ENCODE assay signal across 17 cellular contexts in genomic region chr14:93951798-93952540, GRCh38. TPM values are rescaled to one million over a fixed set of nuclear protein-coding genes. Genes with fewer than 3 reads are reported as not detected.
A peak's percentile ranks its signal among the peaks of the same experiment; 100 is the strongest.
DNase-seq lines count a peak whose midpoint lies in the region; ATAC-seq and TF ChIP-seq lines count a peak whose summit lies in the region.
"Had no signal": no experiment of that assay in that cellular context is flagged by ENCODE, and none has a peak within 500 bp of the region (broad histone marks: within the 10 kb centered on the region; RNA-seq: fewer than 3 reads in every experiment).

No MANE protein-coding gene starts in this region.

- no peak overlapping the region for H3K14ac ChIP-seq in IMR-90 (replicated peaks; ENCODE audit: low read depth, low read length)

- BruUV-seq in IMR-90 (replicated peaks; lab: Mats Ljungman, UMichigan): no TSS peak

- no peak overlapping the region for H3K27ac ChIP-seq in IMR-90 (ENCODE audit: insufficient read depth, low read length)
- no peak overlapping the region for H3K27ac ChIP-seq in lower lobe of right lung
- H3K27ac ChIP-seq in testis: no peak overlapping the region

- no peak overlapping the region for H3K56ac ChIP-seq in IMR-90 (ENCODE audit: extremely low read depth, insufficient read depth, low read length)

- H2AFZ ChIP-seq in IMR-90 (replicated peaks; ENCODE audit: low read length, poor library complexity): no peak overlapping the region

- TF ChIP-seq RAD21 in IMR-90 (IDR thresholded peaks at IDR 0.05; ENCODE audit: low read length): no peak

- H2BK120ac ChIP-seq in IMR-90 (ENCODE audit: low read depth, low read length): no peak overlapping the region

- ATAC-seq in IMR-90 (ENCODE audit: low read depth) (no peak), lower lobe of right lung (no peak)
- ATAC-seq: effector memory CD8-positive, alpha-beta T cell had no signal

- no peak overlapping the region for H4K5ac ChIP-seq in IMR-90 (ENCODE audit: low read depth, low read length)

- H3K9me3 ChIP-seq in IMR-90 (ENCODE audit: control insufficient read depth, insufficient read depth, low read length): no peaks in the 10 kb centered on the region
- no peaks in the 10 kb centered on the region for H3K9me3 ChIP-seq in lower lobe of right lung
- no peaks in the 10 kb centered on the region for H3K9me3 ChIP-seq in testis
- H3K9me3 ChIP-seq: Caco-2, right atrium auricular region had no signal

- no peaks in the 10 kb centered on the region for H3K79me1 ChIP-seq in IMR-90 (ENCODE audit: low read depth in 1 of 2, low read length in 2 of 2)

- peaks cover 2% of the 10 kb centered on the region; the same call in 1 of the 2 replicates for H3K27me3 ChIP-seq in IMR-90 (ENCODE audit: control insufficient read depth, insufficient read depth, low read length)
- H3K27me3 ChIP-seq in lower lobe of right lung (ENCODE audit: low read depth): no peaks in the 10 kb centered on the region
- H3K27me3 ChIP-seq in testis: no peaks in the 10 kb centered on the region
- H3K27me3 ChIP-seq: right atrium auricular region had no signal

- H3K9me3 Mint-ChIP-seq in activated CD4-positive, alpha-beta memory T cell treated with anti-CD3 and anti-CD28 coated beads for 36 hours: no peaks in the 10 kb centered on the region
- H3K9me3 Mint-ChIP-seq: activated naive CD4-positive, alpha-beta T cell treated with anti-CD3 and anti-CD28 coated beads for 36 hours; effector memory CD8-positive, alpha-beta T cell; neural crest cell; type B pancreatic cell had no signal

- H2AK5ac ChIP-seq in IMR-90 (ENCODE audit: low read depth, low read length): no peak overlapping the region

- no peak overlapping the region for H3K4me2 ChIP-seq in IMR-90 (ENCODE audit: low read depth, low read length)

- H3K36me3 Mint-ChIP-seq in activated CD4-positive, alpha-beta memory T cell treated with anti-CD3 and anti-CD28 coated beads for 36 hours: peaks cover 49% of the 10 kb centered on the region
- H3K36me3 Mint-ChIP-seq: type B pancreatic cell had no signal

- H3K4me3 ChIP-seq in IMR-90 (ENCODE audit: insufficient read depth, low read depth, low read length): no peak overlapping the region
- no peak overlapping the region for H3K4me3 ChIP-seq in lower lobe of right lung
- H3K4me3 ChIP-seq in testis: no peak overlapping the region
- H3K4me3 ChIP-seq: right atrium auricular region had no signal

- H3K4me1 Mint-ChIP-seq in activated CD4-positive, alpha-beta memory T cell treated with anti-CD3 and anti-CD28 coated beads for 36 hours (ENCODE audit: low read depth): peaks cover 65% of the 10 kb centered on the region

- H3K4me1 ChIP-seq in IMR-90 (ENCODE audit: control insufficient read depth, insufficient read depth, low read length) (no peaks in the 10 kb centered on the region), lower lobe of right lung (peaks cover 25% of the 10 kb centered on the region), testis (no peaks in the 10 kb centered on the region)

- peak overlapping the region; percentile 56 for H3K27ac Mint-ChIP-seq in activated CD4-positive, alpha-beta memory T cell treated with anti-CD3 and anti-CD28 coated beads for 36 hours
- H3K27ac Mint-ChIP-seq: activated naive CD4-positive, alpha-beta T cell treated with anti-CD3 and anti-CD28 coated beads for 36 hours; type B pancreatic cell had no signal

- POLR2A ChIA-PET in IMR-90 (lab: Charles Lee; ENCODE audit: unreplicated experiment): no interaction called here
- POLR2A ChIA-PET in activated CD4-positive, alpha-beta memory T cell treated with anti-CD3 and anti-CD28 coated beads for 36 hours (lab: Charles Lee): interaction anchor here (1.0 to 15.8 kb wide), 5 partner anchors 9 to 49 kb away, joined by 3 to 447 read pairs (median 6); partner anchors contain the start of gene ASB2

- dilution Hi-C loops in IMR-90 (cut with HindIII; ENCODE audit: low sequenced_read_pairs, unreplicated experiment): no loop called here

- in situ Hi-C loops in IMR-90 (cut with MboI; ENCODE audit: low sequenced_read_pairs): no loop called here

- H2BK15ac ChIP-seq in IMR-90 (ENCODE audit: low read depth, low read length): no peak overlapping the region

- intact Hi-C loops in IMR-90 (cut with micrococcal nuclease) (no loop called here), lower lobe of right lung (cut with DNase I) (no loop called here), testis (cut with DNase I; ENCODE audit: low total_unique reads) (no loop called here)
- intact Hi-C loops in activated CD4-positive, alpha-beta memory T cell treated with anti-CD3 and anti-CD28 coated beads for 36 hours (cut with micrococcal nuclease): loop anchor here (10.0 kb wide), 1 partner anchor 747 kb away; the partner anchor contains the start of genes GON7 and UBR7

- H2BK20ac ChIP-seq in IMR-90 (ENCODE audit: low read depth, low read length): no peak overlapping the region

- TF ChIP-seq POLR2A in IMR-90 (IDR thresholded peaks at IDR 0.05; ENCODE audit: low read depth, low read length): no peak
- no peak for TF ChIP-seq POLR2A in testis (IDR thresholded peaks at IDR 0.05)

- TF ChIP-seq CTCF in IMR-90 (conservative IDR thresholded peaks at IDR 0.05; ENCODE audit: low read depth, low read length): no peak
- TF ChIP-seq CTCF in lower lobe of right lung (IDR thresholded peaks at IDR 0.05): no peak
- no peak for TF ChIP-seq CTCF in testis (IDR thresholded peaks at IDR 0.05)

- CTCF ChIA-PET in IMR-90 (lab: Yijun Ruan, JAX): no interaction called here
- CTCF ChIA-PET in activated CD4-positive, alpha-beta memory T cell treated with anti-CD3 and anti-CD28 coated beads for 36 hours (lab: Charles Lee): interaction anchor here (0.9 to 19.1 kb wide), 10 partner anchors 12 to 177 kb away, joined by 3 to 318 read pairs (median 4); no protein-coding TSS in a partner anchor

- H2BK5ac ChIP-seq in IMR-90 (ENCODE audit: low read depth, low read length, poor library complexity, severe bottlenecking): no peak overlapping the region

- H3K4me3 Mint-ChIP-seq in activated CD4-positive, alpha-beta memory T cell treated with anti-CD3 and anti-CD28 coated beads for 36 hours: peak overlapping the region; percentile 83
- H3K4me3 Mint-ChIP-seq: activated naive CD4-positive, alpha-beta T cell treated with anti-CD3 and anti-CD28 coated beads for 36 hours; neural crest cell; type B pancreatic cell had no signal

- H2AK9ac ChIP-seq in IMR-90 (replicated peaks; ENCODE audit: low read depth, low read length, poor library complexity): no peak overlapping the region

- H4K8ac ChIP-seq in IMR-90 (ENCODE audit: low read depth in 2 of 2, low read length in 2 of 2): no peak overlapping the region

- no peak overlapping the region for H4K91ac ChIP-seq in IMR-90 (ENCODE audit: insufficient read depth, low read depth, low read length)

- DNase-seq in activated CD8-positive, alpha-beta memory T cell treated with anti-CD3 and anti-CD28 coated beads for 24 hours: peak; percentile 56
- DNase-seq in activated CD8-positive, alpha-beta memory T cell treated with anti-CD3 and anti-CD28 coated beads, Interleukin-2, amount 50 U/mL, for 4 hours: no peak
- peak; percentile 7 for DNase-seq in IMR-90
- no peak for DNase-seq in activated CD4-positive, alpha-beta memory T cell treated with anti-CD3 and anti-CD28 coated beads for 36 hours
- peak; percentile 3 for DNase-seq in lower lobe of right lung
- no peak for DNase-seq in testis
- no peak for DNase-seq in midbrain (lab: John Stamatoyannopoulos, UW)
- no peak for DNase-seq in NCI-H524 (lab: John Stamatoyannopoulos, UW)
- DNase-seq: activated naive CD4-positive, alpha-beta T cell treated with anti-CD3 and anti-CD28 coated beads for 36 hours; Caco-2; effector memory CD8-positive, alpha-beta T cell; NCI-H2107 had no signal

- no peak overlapping the region for H3K23ac ChIP-seq in IMR-90 (ENCODE audit: low read depth, low read length)

- no peak overlapping the region for H3K4ac ChIP-seq in IMR-90 (ENCODE audit: low read depth, low read length)

- H3K36me3 ChIP-seq in IMR-90 (ENCODE audit: control insufficient read depth, insufficient read depth, low read length) (no peaks in the 10 kb centered on the region), lower lobe of right lung (no peaks in the 10 kb centered on the region), testis (ENCODE audit: low read depth, missing control alignments) (no peaks in the 10 kb centered on the region)

- H3K27me3 Mint-ChIP-seq in activated CD4-positive, alpha-beta memory T cell treated with anti-CD3 and anti-CD28 coated beads for 36 hours: no peaks in the 10 kb centered on the region
- H3K27me3 Mint-ChIP-seq: effector memory CD8-positive, alpha-beta T cell; type B pancreatic cell had no signal

- H3K18ac ChIP-seq in IMR-90 (ENCODE audit: low read depth, low read length): no peak overlapping the region

- no CpG with 5 or more reads among the region's 6 CpGs for WGBS in IMR-90 (ENCODE audit: extremely low coverage in 2 of 2, insufficient read length in 1 of 2), 2 experiments
- 60 to 66% methylated on average over 3 to 6 of the region's 6 CpGs for WGBS in testis, 2 donors

- no peaks in the 10 kb centered on the region for H4K20me1 ChIP-seq in IMR-90 (ENCODE audit: insufficient read depth, low read length)

- H3K9me1 ChIP-seq in IMR-90 (ENCODE audit: insufficient read depth, low read length): no peaks in the 10 kb centered on the region

- H3K9ac ChIP-seq in IMR-90 (ENCODE audit: low read depth, low read length): no peak overlapping the region

RNA-seq across cellular contexts. Expression of gene ASB2, which starts 24.4 kb away (rescaled TPM):
- total RNA-seq in IMR-90 (2012; rRNA removed) (0.54 and 0.83 TPM in 2 replicates), lower lobe of right lung (2.4 TPM), testis (1 to 10 TPM; 3.7 to 4.3 TPM)
- polyA plus RNA-seq in IMR-90 (2012; rRNA removed) (0.77 and 0.98 TPM in 2 replicates), testis (ENCODE audit: insufficient read depth, low read depth, low replicate concordance) (3.5 TPM)
- 0.42 and 0.78 TPM in 2 replicates for polyA plus RNA-seq in IMR-90 (2012; cell fraction: cytosol; rRNA removed)
- polyA plus RNA-seq in IMR-90 (2012; cell fraction: nucleus; rRNA removed; ENCODE audit: low replicate concordance): 1.3 and 3.4 TPM in 2 replicates
- 10 to 100 TPM; 40.6 to 44.6 TPM for total RNA-seq in activated CD4-positive, alpha-beta memory T cell treated with anti-CD3 and anti-CD28 coated beads for 36 hours
- total RNA-seq: Caco-2 had no signal

RNA-seq across cellular contexts. Expression of gene FAM181A, which starts 24.8 kb away (rescaled TPM):
- total RNA-seq in IMR-90 (2012; rRNA removed) (not detected in 2 replicates), lower lobe of right lung (6.4 TPM), testis (10 to 100 TPM; 12.7 to 18.0 TPM)
- polyA plus RNA-seq in IMR-90 (2012; rRNA removed) (not detected in 2 replicates), testis (ENCODE audit: insufficient read depth, low read depth, low replicate concordance) (48.5 TPM)
- polyA plus RNA-seq in IMR-90 (2012; cell fraction: cytosol; rRNA removed): not detected in 2 replicates
- not detected in 2 replicates for polyA plus RNA-seq in IMR-90 (2012; cell fraction: nucleus; rRNA removed; ENCODE audit: low replicate concordance)
- total RNA-seq in activated CD4-positive, alpha-beta memory T cell treated with anti-CD3 and anti-CD28 coated beads for 36 hours: not detected
- total RNA-seq: activated CD8-positive, alpha-beta memory T cell treated with anti-CD3 and anti-CD28 coated beads for 36 hours; activated naive CD4-positive, alpha-beta T cell treated with anti-CD3 and anti-CD28 coated beads for 36 hours; Caco-2; right atrium auricular region; SK-MEL-5 had no signal

RNA-seq across cellular contexts. Expression of gene CCDC197, which starts 45.1 kb away (rescaled TPM):
- total RNA-seq in IMR-90 (2012; rRNA removed) (not detected in 2 replicates), lower lobe of right lung (not detected), testis (10 to 100 TPM in 1 of 2 donors, 1 to 10 TPM in 1; 5.6 to 20.7 TPM)
- polyA plus RNA-seq in IMR-90 (2012; rRNA removed) (not detected in 2 replicates), testis (ENCODE audit: insufficient read depth, low read depth, low replicate concordance) (31.0 TPM)
- not detected in 2 replicates for polyA plus RNA-seq in IMR-90 (2012; cell fraction: cytosol; rRNA removed)
- polyA plus RNA-seq in IMR-90 (2012; cell fraction: nucleus; rRNA removed; ENCODE audit: low replicate concordance): not detected in 2 replicates
- under 1 TPM; 0.44 to 0.69 TPM for total RNA-seq in activated CD4-positive, alpha-beta memory T cell treated with anti-CD3 and anti-CD28 coated beads for 36 hours
- total RNA-seq: activated CD8-positive, alpha-beta memory T cell treated with anti-CD3 and anti-CD28 coated beads for 36 hours; activated naive CD4-positive, alpha-beta T cell treated with anti-CD3 and anti-CD28 coated beads for 36 hours; Caco-2; neural crest cell; right atrium auricular region; SK-MEL-5 had no signal

Comparison
In these comparisons a context has a peak if more than half of its experiments do, and no peak if none do; other contexts are left out.
1. DNase-seq: peak in activated CD8-positive, alpha-beta memory T cell treated with anti-CD3 and anti-CD28 coated beads for 24 hours (single experiment), IMR-90 (single experiment) and lower lobe of right lung (single experiment); none in activated CD8-positive, alpha-beta memory T cell treated with anti-CD3 and anti-CD28 coated beads, Interleukin-2, amount 50 U/mL, for 4 hours (single experiment), activated CD4-positive, alpha-beta memory T cell treated with anti-CD3 and anti-CD28 coated beads for 36 hours (single experiment), testis (single experiment), midbrain (single experiment) and NCI-H524 (0 of 2).
2. RNA of gene ASB2, which starts 24.4 kb away (total RNA-seq): 40.6 to 44.6 TPM in activated CD4-positive, alpha-beta memory T cell treated with anti-CD3 and anti-CD28 coated beads for 36 hours; 3.7 to 4.3 TPM in testis, 2.4 TPM in lower lobe of right lung (single experiment) and 0.54 to 0.83 TPM in IMR-90; every median in the first group is over 4 times any median in the second.